In genomic region chr19:41377977-41378707, GRCh38 we compare ENCODE assay signal across 1 cellular context.
A peak's percentile ranks its signal among the peaks of the same experiment; 100 is the strongest.
TF ChIP-seq lines count a peak whose summit lies in the region.

No MANE protein-coding gene starts in this region.

TF ChIP-seq in HepG2, 621 proteins besides CTCF, POLR2A, EP300 and RAD21 (continued from another document):
- TF ChIP-seq ZNF687 (CRISPR knock-in tag; IDR thresholded peaks at IDR 0.05): peak; percentile 31; the same call in 1 of the 2 replicates
- TF ChIP-seq ZBTB2 (CRISPR knock-in tag; IDR thresholded peaks at IDR 0.05; ENCODE audit: low read depth): no peak
- no peak for TF ChIP-seq ZNF770 (CRISPR knock-in tag; IDR thresholded peaks at IDR 0.05)
- no peak for TF ChIP-seq ZKSCAN8 (CRISPR knock-in tag; IDR thresholded peaks at IDR 0.05; ENCODE audit: borderline replicate concordance)
- TF ChIP-seq ZNF609 (CRISPR knock-in tag; IDR thresholded peaks at IDR 0.05; ENCODE audit: borderline replicate concordance): no peak
- peak; percentile 68 for TF ChIP-seq PATZ1 (CRISPR knock-in tag; IDR thresholded peaks at IDR 0.05)
- no peak for TF ChIP-seq ZNF839 (CRISPR knock-in tag; IDR thresholded peaks at IDR 0.05; ENCODE audit: borderline replicate concordance)
- TF ChIP-seq SP2 (CRISPR knock-in tag; IDR thresholded peaks at IDR 0.05): no peak
